In the genomic region with DNA sequence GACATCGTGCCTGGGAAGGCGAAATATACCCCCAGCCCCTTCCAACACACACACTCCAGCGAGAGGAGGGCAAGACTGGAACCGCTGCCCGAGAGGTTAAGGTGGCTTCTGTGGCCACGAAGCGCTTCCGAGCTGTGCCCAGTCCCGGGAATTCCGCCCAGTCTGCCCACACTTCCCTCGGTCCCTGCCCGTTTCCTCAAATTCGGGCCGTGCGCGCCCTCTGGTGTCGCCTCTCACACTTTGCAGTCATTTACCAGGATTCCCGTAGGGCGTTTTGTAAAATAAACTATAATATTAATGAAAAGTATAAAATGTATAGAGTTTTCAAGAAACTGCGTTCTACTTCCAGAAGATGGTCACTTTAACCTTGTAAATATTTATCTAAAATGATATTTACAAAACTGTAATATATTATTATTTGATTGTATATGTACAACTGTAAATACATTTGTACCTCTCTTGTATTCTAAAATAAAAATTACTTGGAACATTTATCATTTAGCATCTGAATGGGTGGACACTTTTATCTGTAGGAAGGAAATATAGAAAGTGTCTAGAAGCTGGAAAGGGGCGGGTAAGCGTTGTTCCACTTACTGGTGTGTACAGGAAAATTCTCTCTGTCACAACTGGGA, we compare ENCODE assay signal across 8 cellular contexts. TPM values are rescaled to one million over a fixed set of nuclear protein-coding genes. Genes with fewer than 3 reads are reported as not detected.
DNase-seq lines count a peak whose midpoint lies in the region; ATAC-seq and TF ChIP-seq lines count a peak whose summit lies in the region.

No MANE protein-coding gene starts in this region.

- peaks cover 2% of the 10 kb centered on the region for H3K4me1 Mint-ChIP-seq in progenitor cell of endocrine pancreas (ENCODE audit: low read depth)

- H3K9me3 ChIP-seq in adipocyte (ENCODE audit: control insufficient read depth, low read length): peaks cover 7% of the 10 kb centered on the region

- peaks cover 12% of the 10 kb centered on the region for H3K27me3 ChIP-seq in adipocyte (replicated peaks; ENCODE audit: control insufficient read depth, insufficient read depth, low read length)

- H3K27me3 Mint-ChIP-seq in progenitor cell of endocrine pancreas: peaks cover 41% of the 10 kb centered on the region

- intact Hi-C loops in cardiac septum (cut with DNase I): loop anchor here (1.0 to 5.0 kb wide), 3 partner anchors 55 to 221 kb away; a partner anchor contains a TSS

- H3K4me3 Mint-ChIP-seq in progenitor cell of endocrine pancreas (ENCODE audit: low read depth): peak overlapping the region; percentile 82

- H3K27ac Mint-ChIP-seq in progenitor cell of endocrine pancreas: peak overlapping the region; percentile 57

- peaks cover 8% of the 10 kb centered on the region for H3K4me1 ChIP-seq in adipocyte (ENCODE audit: control insufficient read depth, insufficient read depth, low read length)

- peak; percentile 84 for ATAC-seq in SK-N-SH treated with all-trans-retinoic acid at 6 μM for 48 hours
- no peak for ATAC-seq in HG02623 (IDR thresholded peaks at IDR 0.05; ENCODE audit: unreplicated experiment)
- ATAC-seq in GM19351 (IDR thresholded peaks at IDR 0.05; ENCODE audit: unreplicated experiment): no peak

- peak overlapping the region; percentile 59 for H3K4me3 ChIP-seq in adipocyte (ENCODE audit: low read length)

- TF ChIP-seq CTCF in progenitor cell of endocrine pancreas (IDR thresholded peaks at IDR 0.05; ENCODE audit: unreplicated experiment): peak; percentile 88

- DNase-seq in ELR (ENCODE audit: low read depth) (peak; percentile 90), NAMALWA (ENCODE audit: low spot score) (peak; percentile 64), adipocyte (ENCODE audit: low read depth) (peak; percentile 94), cardiac septum (ENCODE audit: low spot score) (peak; percentile 90), progenitor cell of endocrine pancreas (ENCODE audit: low spot score, unreplicated experiment) (no peak)

- no peak overlapping the region for H3K9ac ChIP-seq in adipocyte (ENCODE audit: low read length)

- no peaks in the 10 kb centered on the region for H3K36me3 ChIP-seq in adipocyte (ENCODE audit: control insufficient read depth, insufficient read depth, low read length, severe bottlenecking)

- H3K9me3 Mint-ChIP-seq in progenitor cell of endocrine pancreas (ENCODE audit: low read depth): no peaks in the 10 kb centered on the region

- no peaks in the 10 kb centered on the region for H3K36me3 Mint-ChIP-seq in progenitor cell of endocrine pancreas (ENCODE audit: insufficient read depth)

TF ChIP-seq in SK-N-SH treated with all-trans-retinoic acid at 6 μM for 48 hours, 23 proteins besides CTCF, POLR2A, EP300 and RAD21:
- TF ChIP-seq TCF4 (CRISPR knock-in tag; IDR thresholded peaks at IDR 0.05; ENCODE audit: borderline replicate concordance) (no peak), CSDC2 (CRISPR knock-in tag; IDR thresholded peaks at IDR 0.05) (no peak), RARB (CRISPR knock-in tag; IDR thresholded peaks at IDR 0.05) (no peak), ZNF8 (CRISPR knock-in tag; IDR thresholded peaks at IDR 0.05) (no peak), ZC3H10 (CRISPR knock-in tag; IDR thresholded peaks at IDR 0.05) (no peak), GLIS3 (CRISPR knock-in tag; IDR thresholded peaks at IDR 0.05) (no peak), ARNTL (CRISPR knock-in tag; IDR thresholded peaks at IDR 0.05; ENCODE audit: borderline replicate concordance, low read depth) (no peak), ZFP30 (CRISPR knock-in tag; IDR thresholded peaks at IDR 0.05) (no peak), ZFP3 (CRISPR knock-in tag; IDR thresholded peaks at IDR 0.05) (no peak), ZNF70 (CRISPR knock-in tag; IDR thresholded peaks at IDR 0.05) (no peak), TOX (CRISPR knock-in tag; IDR thresholded peaks at IDR 0.05; ENCODE audit: borderline replicate concordance) (no peak), ZNF565 (CRISPR knock-in tag; conservative IDR thresholded peaks at IDR 0.05; ENCODE audit: low read depth) (no peak), ISL1 (CRISPR knock-in tag; IDR thresholded peaks at IDR 0.05) (no peak)
- TF ChIP-seq, protein P1, sequence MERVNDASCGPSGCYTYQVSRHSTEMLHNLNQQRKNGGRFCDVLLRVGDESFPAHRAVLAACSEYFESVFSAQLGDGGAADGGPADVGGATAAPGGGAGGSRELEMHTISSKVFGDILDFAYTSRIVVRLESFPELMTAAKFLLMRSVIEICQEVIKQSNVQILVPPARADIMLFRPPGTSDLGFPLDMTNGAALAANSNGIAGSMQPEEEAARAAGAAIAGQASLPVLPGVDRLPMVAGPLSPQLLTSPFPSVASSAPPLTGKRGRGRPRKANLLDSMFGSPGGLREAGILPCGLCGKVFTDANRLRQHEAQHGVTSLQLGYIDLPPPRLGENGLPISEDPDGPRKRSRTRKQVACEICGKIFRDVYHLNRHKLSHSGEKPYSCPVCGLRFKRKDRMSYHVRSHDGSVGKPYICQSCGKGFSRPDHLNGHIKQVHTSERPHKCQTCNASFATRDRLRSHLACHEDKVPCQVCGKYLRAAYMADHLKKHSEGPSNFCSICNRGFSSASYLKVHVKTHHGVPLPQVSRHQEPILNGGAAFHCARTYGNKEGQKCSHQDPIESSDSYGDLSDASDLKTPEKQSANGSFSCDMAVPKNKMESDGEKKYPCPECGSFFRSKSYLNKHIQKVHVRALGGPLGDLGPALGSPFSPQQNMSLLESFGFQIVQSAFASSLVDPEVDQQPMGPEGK (CRISPR knock-in tag; IDR thresholded peaks at IDR 0.05; ENCODE audit: borderline replicate concordance): no peak
- TF ChIP-seq, protein P2, sequence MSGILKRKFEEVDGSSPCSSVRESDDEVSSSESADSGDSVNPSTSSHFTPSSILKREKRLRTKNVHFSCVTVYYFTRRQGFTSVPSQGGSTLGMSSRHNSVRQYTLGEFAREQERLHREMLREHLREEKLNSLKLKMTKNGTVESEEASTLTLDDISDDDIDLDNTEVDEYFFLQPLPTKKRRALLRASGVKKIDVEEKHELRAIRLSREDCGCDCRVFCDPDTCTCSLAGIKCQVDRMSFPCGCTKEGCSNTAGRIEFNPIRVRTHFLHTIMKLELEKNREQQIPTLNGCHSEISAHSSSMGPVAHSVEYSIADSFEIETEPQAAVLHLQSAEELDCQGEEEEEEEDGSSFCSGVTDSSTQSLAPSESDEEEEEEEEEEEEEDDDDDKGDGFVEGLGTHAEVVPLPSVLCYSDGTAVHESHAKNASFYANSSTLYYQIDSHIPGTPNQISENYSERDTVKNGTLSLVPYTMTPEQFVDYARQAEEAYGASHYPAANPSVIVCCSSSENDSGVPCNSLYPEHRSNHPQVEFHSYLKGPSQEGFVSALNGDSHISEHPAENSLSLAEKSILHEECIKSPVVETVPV (CRISPR knock-in tag; IDR thresholded peaks at IDR 0.05): no peak
- TF ChIP-seq, protein P3, sequence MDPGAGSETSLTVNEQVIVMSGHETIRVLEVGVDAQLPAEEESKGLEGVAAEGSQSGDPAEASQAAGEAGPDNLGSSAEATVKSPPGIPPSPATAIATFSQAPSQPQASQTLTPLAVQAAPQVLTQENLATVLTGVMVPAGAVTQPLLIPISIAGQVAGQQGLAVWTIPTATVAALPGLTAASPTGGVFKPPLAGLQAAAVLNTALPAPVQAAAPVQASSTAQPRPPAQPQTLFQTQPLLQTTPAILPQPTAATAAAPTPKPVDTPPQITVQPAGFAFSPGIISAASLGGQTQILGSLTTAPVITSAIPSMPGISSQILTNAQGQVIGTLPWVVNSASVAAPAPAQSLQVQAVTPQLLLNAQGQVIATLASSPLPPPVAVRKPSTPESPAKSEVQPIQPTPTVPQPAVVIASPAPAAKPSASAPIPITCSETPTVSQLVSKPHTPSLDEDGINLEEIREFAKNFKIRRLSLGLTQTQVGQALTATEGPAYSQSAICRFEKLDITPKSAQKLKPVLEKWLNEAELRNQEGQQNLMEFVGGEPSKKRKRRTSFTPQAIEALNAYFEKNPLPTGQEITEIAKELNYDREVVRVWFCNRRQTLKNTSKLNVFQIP (CRISPR knock-in tag; IDR thresholded peaks at IDR 0.05; ENCODE audit: borderline replicate concordance, low read depth): no peak
- TF ChIP-seq, protein P4, sequence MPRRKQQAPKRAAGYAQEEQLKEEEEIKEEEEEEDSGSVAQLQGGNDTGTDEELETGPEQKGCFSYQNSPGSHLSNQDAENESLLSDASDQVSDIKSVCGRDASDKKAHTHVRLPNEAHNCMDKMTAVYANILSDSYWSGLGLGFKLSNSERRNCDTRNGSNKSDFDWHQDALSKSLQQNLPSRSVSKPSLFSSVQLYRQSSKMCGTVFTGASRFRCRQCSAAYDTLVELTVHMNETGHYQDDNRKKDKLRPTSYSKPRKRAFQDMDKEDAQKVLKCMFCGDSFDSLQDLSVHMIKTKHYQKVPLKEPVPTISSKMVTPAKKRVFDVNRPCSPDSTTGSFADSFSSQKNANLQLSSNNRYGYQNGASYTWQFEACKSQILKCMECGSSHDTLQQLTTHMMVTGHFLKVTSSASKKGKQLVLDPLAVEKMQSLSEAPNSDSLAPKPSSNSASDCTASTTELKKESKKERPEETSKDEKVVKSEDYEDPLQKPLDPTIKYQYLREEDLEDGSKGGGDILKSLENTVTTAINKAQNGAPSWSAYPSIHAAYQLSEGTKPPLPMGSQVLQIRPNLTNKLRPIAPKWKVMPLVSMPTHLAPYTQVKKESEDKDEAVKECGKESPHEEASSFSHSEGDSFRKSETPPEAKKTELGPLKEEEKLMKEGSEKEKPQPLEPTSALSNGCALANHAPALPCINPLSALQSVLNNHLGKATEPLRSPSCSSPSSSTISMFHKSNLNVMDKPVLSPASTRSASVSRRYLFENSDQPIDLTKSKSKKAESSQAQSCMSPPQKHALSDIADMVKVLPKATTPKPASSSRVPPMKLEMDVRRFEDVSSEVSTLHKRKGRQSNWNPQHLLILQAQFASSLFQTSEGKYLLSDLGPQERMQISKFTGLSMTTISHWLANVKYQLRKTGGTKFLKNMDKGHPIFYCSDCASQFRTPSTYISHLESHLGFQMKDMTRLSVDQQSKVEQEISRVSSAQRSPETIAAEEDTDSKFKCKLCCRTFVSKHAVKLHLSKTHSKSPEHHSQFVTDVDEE (CRISPR knock-in tag; IDR thresholded peaks at IDR 0.05): no peak

RNA-seq across cellular contexts. Expression of a gene that starts 11.0 kb away (rescaled TPM):
- total RNA-seq in cardiac septum (12.7 TPM), progenitor cell of endocrine pancreas (45.9 and 46.5 TPM in 2 replicates)

RNA-seq across cellular contexts. Expression of a gene that starts 18.2 kb away (rescaled TPM):
- not detected for total RNA-seq in cardiac septum
- total RNA-seq in progenitor cell of endocrine pancreas: not detected in 2 replicates
